ENCODE assay signal across 1 cellular context in the genomic region with DNA sequence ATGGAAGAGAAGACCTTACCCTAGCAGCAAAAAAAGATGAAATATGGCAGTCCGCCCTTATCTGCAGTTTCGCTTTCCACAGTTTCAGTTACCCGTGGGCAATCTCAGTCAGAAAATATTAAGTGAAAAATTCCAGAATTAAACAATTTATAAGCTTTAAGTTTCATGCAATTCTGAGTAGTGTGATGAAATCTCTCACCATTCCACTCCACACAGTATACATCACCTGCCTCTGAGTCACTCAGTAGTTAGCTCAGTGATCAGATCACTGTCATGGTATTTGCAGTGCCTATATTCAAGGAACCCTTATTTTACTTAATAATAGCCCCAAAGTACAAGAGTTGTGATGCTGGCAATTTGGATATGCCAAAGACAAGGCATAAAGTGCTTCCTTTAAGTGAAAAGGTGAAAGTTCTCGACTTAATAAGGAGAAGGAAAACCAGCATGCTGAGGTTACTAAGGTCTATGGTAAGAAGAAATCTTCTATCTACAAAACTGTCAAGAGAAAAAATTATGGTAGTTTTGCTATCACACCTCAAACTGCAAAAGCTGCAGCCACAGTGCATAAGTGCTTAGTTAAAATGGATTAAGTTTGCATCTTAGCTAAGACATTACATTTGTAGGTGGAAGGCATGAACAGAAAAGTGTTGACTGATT.
TF ChIP-seq lines count a peak whose summit lies in the region.

No MANE protein-coding gene starts in this region.

TF ChIP-seq in A549, 52 proteins besides CTCF, POLR2A, EP300 and RAD21 (continued from another document):
- TF ChIP-seq PHF8 (IDR thresholded peaks at IDR 0.05; ENCODE audit: borderline replicate concordance, low read depth): no peak
- no peak for TF ChIP-seq HEYL (CRISPR knock-in tag; IDR thresholded peaks at IDR 0.05)
